In genomic region chr17:79541451-79541850, GRCh38 we compare ENCODE assay signal across 24 cellular contexts.
"Had no signal": no experiment of that assay in that cellular context is flagged by ENCODE, and none has a peak within 500 bp of the region (broad histone marks: within the 10 kb centered on the region; RNA-seq: fewer than 3 reads in every experiment).

No MANE protein-coding gene starts in this region.

- H3K27ac Mint-ChIP-seq: dendritic cell treated with granulocyte-macrophage colony-stimulating factor and Interleukin-4, amounts not matched to agents 40 ng/mL and 50 ng/mL, for 4 days; immature natural killer cell; naive thymus-derived CD8-positive, alpha-beta T cell; stimulated activated memory B cell treated with anti-CD40 and anti-IgM and Interleukin-4, amounts not matched to agents 10 μg/mL and 1 μg/mL and 100 μg/mL, for 72 hours; stimulated activated naive CD8-positive, alpha-beta T cell treated with anti-CD3 and anti-CD28 coated beads, Interleukin-15, Interleukin-2, amounts not matched to agents 100 ng/mL and 50 ng/mL, for 24 hours had no signal

- DNase-seq: central memory CD4-positive, alpha-beta T cell; colonic mucosa; effector memory CD4-positive, alpha-beta T cell; foreskin keratinocyte; hypothalamus; immature natural killer cell; islet precursor cell; left ventricle myocardium superior; lower lobe of right lung; naive thymus-derived CD8-positive, alpha-beta T cell; occipital lobe; stimulated activated CD4-positive, alpha-beta T cell treated with anti-CD3 and anti-CD28 coated beads, Interleukin-4, amount 100 ng/mL, for 4 hours had no signal

- H3K4me1 Mint-ChIP-seq: naive thymus-derived CD8-positive, alpha-beta T cell; stimulated activated memory B cell treated with anti-CD40 and anti-IgM and Interleukin-4, amounts not matched to agents 10 μg/mL and 1 μg/mL and 100 μg/mL, for 72 hours had no signal

- H3K27me3 ChIP-seq: colonic mucosa, foreskin keratinocyte, right atrium auricular region, upper lobe of left lung had no signal

- H3K9me3 Mint-ChIP-seq: dendritic cell treated with granulocyte-macrophage colony-stimulating factor and Interleukin-4, amounts not matched to agents 40 ng/mL and 50 ng/mL, for 4 days; immature natural killer cell; naive thymus-derived CD8-positive, alpha-beta T cell; stimulated activated memory B cell treated with anti-CD40 and anti-IgM and Interleukin-4, amounts not matched to agents 10 μg/mL and 1 μg/mL and 100 μg/mL, for 72 hours; stimulated activated naive CD8-positive, alpha-beta T cell treated with anti-CD3 and anti-CD28 coated beads, Interleukin-15, Interleukin-2, amounts not matched to agents 100 ng/mL and 50 ng/mL, for 24 hours had no signal

- H3K36me3 Mint-ChIP-seq: naive thymus-derived CD8-positive, alpha-beta T cell; stimulated activated memory B cell treated with anti-CD40 and anti-IgM and Interleukin-4, amounts not matched to agents 10 μg/mL and 1 μg/mL and 100 μg/mL, for 72 hours had no signal

- H3K4me3 Mint-ChIP-seq: dendritic cell treated with granulocyte-macrophage colony-stimulating factor and Interleukin-4, amounts not matched to agents 40 ng/mL and 50 ng/mL, for 4 days; immature natural killer cell; naive thymus-derived CD8-positive, alpha-beta T cell; stimulated activated memory B cell treated with anti-CD40 and anti-IgM and Interleukin-4, amounts not matched to agents 10 μg/mL and 1 μg/mL and 100 μg/mL, for 72 hours; stimulated activated naive CD8-positive, alpha-beta T cell treated with anti-CD3 and anti-CD28 coated beads, Interleukin-15, Interleukin-2, amounts not matched to agents 100 ng/mL and 50 ng/mL, for 24 hours had no signal

- H3K27ac ChIP-seq: colonic mucosa, esophagus muscularis mucosa, foreskin keratinocyte, gastroesophageal sphincter, lower lobe of right lung, parathyroid adenoma, prostate gland, right atrium auricular region, thoracic aorta, tibial nerve, upper lobe of left lung had no signal

- H3K9ac ChIP-seq: parathyroid adenoma had no signal

- H2AFZ ChIP-seq: parathyroid adenoma had no signal

- H3K27me3 Mint-ChIP-seq: stimulated activated naive CD8-positive, alpha-beta T cell treated with anti-CD3 and anti-CD28 coated beads, Interleukin-15, Interleukin-2, amounts not matched to agents 100 ng/mL and 50 ng/mL, for 24 hours had no signal

- H3K4me3 ChIP-seq: colonic mucosa, esophagus muscularis mucosa, gastroesophageal sphincter, lower lobe of right lung, prostate gland, right atrium auricular region, thoracic aorta, tibial nerve, upper lobe of left lung had no signal

- ATAC-seq: foreskin keratinocyte; gastroesophageal sphincter; left ventricle myocardium superior; lower lobe of right lung; naive thymus-derived CD8-positive, alpha-beta T cell; sciatic nerve; stimulated activated memory B cell treated with anti-CD40 and anti-IgM and Interleukin-4, amounts not matched to agents 10 μg/mL and 1 μg/mL and 100 μg/mL, for 72 hours had no signal

- H3K79me2 ChIP-seq: parathyroid adenoma had no signal

- H3K36me3 ChIP-seq: colonic mucosa, esophagus muscularis mucosa, gastroesophageal sphincter, lower lobe of right lung, prostate gland, right atrium auricular region, thoracic aorta, tibial nerve, upper lobe of left lung had no signal

- H3K9me3 ChIP-seq: colonic mucosa, esophagus muscularis mucosa, gastroesophageal sphincter, lower lobe of right lung, prostate gland, right atrium auricular region, thoracic aorta, tibial nerve, upper lobe of left lung had no signal
